Comparison of ENCODE assay signal across 20 cellular contexts in genomic region chr4:181427076-181427475, GRCh38.
A peak's percentile ranks its signal among the peaks of the same experiment; 100 is the strongest.
DNase-seq lines count a peak whose midpoint lies in the region; ATAC-seq and TF ChIP-seq lines count a peak whose summit lies in the region.
"Had no signal": no experiment of that assay in that cellular context is flagged by ENCODE, and none has a peak within 500 bp of the region (broad histone marks: within the 10 kb centered on the region; RNA-seq: fewer than 3 reads in every experiment).

No MANE protein-coding gene starts in this region.

- H3K27me3 ChIP-seq in neural progenitor cell (no peaks in the 10 kb centered on the region), breast epithelium (no peaks in the 10 kb centered on the region)

- no peaks in the 10 kb centered on the region for H3F3A ChIP-seq in neural progenitor cell (ENCODE audit: low read depth)

- no peaks in the 10 kb centered on the region for H3K36me3 Mint-ChIP-seq in neural progenitor cell
- H3K36me3 Mint-ChIP-seq: CD4-positive, alpha-beta memory T cell had no signal

- H4K20me1 ChIP-seq in neural progenitor cell (ENCODE audit: low read depth) = no peaks in the 10 kb centered on the region

- DNase-seq in SK-MEL-5 (ENCODE audit: low read depth, low spot score) = peak; percentile 32
- peak; percentile 26 for DNase-seq in dedifferentiated amniotic fluid mesenchymal stem cell (ENCODE audit: extremely low spot score)
- DNase-seq in neural progenitor cell (ENCODE audit: low spot score) = no peak
- no peak for DNase-seq in activated effector memory CD4-positive, alpha-beta T cell treated with anti-CD3 and anti-CD28 coated beads, Interleukin-2, amount 50 U/mL, for 16 hours
- DNase-seq in breast epithelium (ENCODE audit: low spot score in 2 of 2) = no peak
- DNase-seq in stimulated activated naive CD8-positive, alpha-beta T cell treated with anti-CD3 and anti-CD28 coated beads, Interleukin-15, Interleukin-2, amounts not matched to agents 100 U/mL and 50 U/mL, for 24 hours = no peak
- no peak for DNase-seq in activated T-cell treated with anti-CD3 and anti-CD28 coated beads, Interleukin-2, amount 50 U/mL, for 1 hour
- DNase-seq: 8988T; C1 segment of cervical spinal cord; Calu3; CD4-positive, alpha-beta memory T cell; COR-L47; DMS53; DMS79 treated with DMSO at 0.1 percent for 48 hours; GF-D8; H9 had no signal

- H3K4me3 Mint-ChIP-seq in neural progenitor cell = no peak overlapping the region
- H3K4me3 Mint-ChIP-seq: CD4-positive, alpha-beta memory T cell; GM23338; H9 had no signal

- peaks cover 2% of the 10 kb centered on the region for H3K27me3 Mint-ChIP-seq in neural progenitor cell (ENCODE audit: insufficient read depth, low read depth)
- H3K27me3 Mint-ChIP-seq: CD4-positive, alpha-beta memory T cell had no signal

- ATAC-seq in SK-N-SH treated with all-trans-retinoic acid at 6 μM for 48 hours = no peak
- ATAC-seq in stimulated activated naive CD8-positive, alpha-beta T cell treated with anti-CD3 and anti-CD28 coated beads, Interleukin-15, Interleukin-2, amounts not matched to agents 100 U/mL and 50 U/mL, for 24 hours = no peak
- ATAC-seq: A549, GM23338, HCT116 had no signal

- TF ChIP-seq CTCF in neural progenitor cell (IDR thresholded peaks at IDR 0.05) (no peak), breast epithelium (IDR thresholded peaks at IDR 0.05) (no peak)

- H3K4me1 ChIP-seq in neural progenitor cell (peaks cover 13% of the 10 kb centered on the region), breast epithelium (no peaks in the 10 kb centered on the region)
- H3K4me1 ChIP-seq: A549 had no signal

- intact Hi-C loops in breast epithelium (cut with DNase I; ENCODE audit: low total_unique reads) = no loop called here

- no peak overlapping the region for H3K4me3 ChIP-seq in neural progenitor cell
- H3K4me3 ChIP-seq in breast epithelium = no peak overlapping the region
- H3K4me3 ChIP-seq: A549, GM23338 had no signal

- H3K9ac ChIP-seq in neural progenitor cell = no peak overlapping the region

- H3K79me2 ChIP-seq in neural progenitor cell (ENCODE audit: low read depth) = no peaks in the 10 kb centered on the region

- no peak overlapping the region for H3K4me2 ChIP-seq in neural progenitor cell
- H3K4me2 ChIP-seq: A549, GM23338 had no signal

- no peak overlapping the region for H2AFZ ChIP-seq in neural progenitor cell (replicated peaks)
- H2AFZ ChIP-seq: GM23338 had no signal

- H3K36me3 ChIP-seq in neural progenitor cell (no peaks in the 10 kb centered on the region), breast epithelium (no peaks in the 10 kb centered on the region)

- H3K4me1 Mint-ChIP-seq in neural progenitor cell = peaks cover 34% of the 10 kb centered on the region
- H3K4me1 Mint-ChIP-seq: CD4-positive, alpha-beta memory T cell had no signal

- H3K9me3 ChIP-seq in neural progenitor cell (ENCODE audit: low read depth) (no peaks in the 10 kb centered on the region), breast epithelium (no peaks in the 10 kb centered on the region)
- H3K9me3 ChIP-seq: A549 had no signal

- H3K27ac ChIP-seq in neural progenitor cell (no peak overlapping the region), breast epithelium (no peak overlapping the region)
- H3K27ac ChIP-seq: A549 had no signal

- H3K9me3 Mint-ChIP-seq in neural progenitor cell = no peaks in the 10 kb centered on the region
- H3K9me3 Mint-ChIP-seq: GM23338, H9 had no signal

- H3K27ac Mint-ChIP-seq in neural progenitor cell = peak overlapping the region; percentile 30
- H3K27ac Mint-ChIP-seq: CD4-positive, alpha-beta memory T cell; GM23338; H9 had no signal

- no peak for TF ChIP-seq POLR2A in breast epithelium (IDR thresholded peaks at IDR 0.05)

- in situ Hi-C loops in SK-MEL-5 (cut with HindIII; ENCODE audit: low pct_unique_long_range_greater_than_20kb, low sequenced_read_pairs) = no loop called here

TF ChIP-seq in SK-N-SH treated with all-trans-retinoic acid at 6 μM for 48 hours, 23 proteins besides CTCF, POLR2A, EP300 and RAD21:
- TF ChIP-seq TSHZ2 (CRISPR knock-in tag; IDR thresholded peaks at IDR 0.05) (peak; percentile 19; the same call in 1 of the 2 replicates), ISL1 (CRISPR knock-in tag; IDR thresholded peaks at IDR 0.05) (peak; percentile 53), CSRNP3 (CRISPR knock-in tag; IDR thresholded peaks at IDR 0.05) (no peak)

Comparison
In these comparisons a context has a peak if more than half of its experiments do, and no peak if none do; other contexts are left out.
1. DNase-seq: peak in SK-MEL-5 (single experiment) and dedifferentiated amniotic fluid mesenchymal stem cell (single experiment); none in neural progenitor cell (single experiment), activated effector memory CD4-positive, alpha-beta T cell treated with anti-CD3 and anti-CD28 coated beads, Interleukin-2, amount 50 U/mL, for 16 hours (single experiment), breast epithelium (0 of 2), stimulated activated naive CD8-positive, alpha-beta T cell treated with anti-CD3 and anti-CD28 coated beads, Interleukin-15, Interleukin-2, amounts not matched to agents 100 U/mL and 50 U/mL, for 24 hours (single experiment) and activated T-cell treated with anti-CD3 and anti-CD28 coated beads, Interleukin-2, amount 50 U/mL, for 1 hour (single experiment).